Comparison of ENCODE assay signal across 2 cellular contexts in the genomic region with DNA sequence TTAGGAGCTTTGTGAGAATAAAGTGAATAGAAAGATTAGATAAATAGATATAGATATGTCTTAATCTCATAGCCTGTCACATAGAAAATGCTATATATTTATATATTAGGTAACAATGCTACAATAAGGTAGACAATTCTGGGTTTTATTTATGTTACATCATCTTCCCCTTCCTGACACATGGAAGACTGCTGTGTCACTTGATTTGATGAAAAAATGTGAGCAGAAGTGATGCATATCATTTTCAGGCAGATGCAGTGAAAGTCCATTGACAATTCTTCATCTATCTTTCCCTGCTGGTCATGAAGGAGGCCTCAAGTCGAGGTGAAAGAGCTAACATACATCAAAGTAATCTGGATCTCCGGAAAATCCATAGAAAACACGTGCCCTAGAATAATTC.
TF ChIP-seq lines count a peak whose summit lies in the region.

No MANE protein-coding gene starts in this region.

TF ChIP-seq in HepG2, 621 proteins besides CTCF, POLR2A, EP300 and RAD21:
- TF ChIP-seq ZFP36L2 (CRISPR knock-in tag; IDR thresholded peaks at IDR 0.05) = no peak
- TF ChIP-seq BHLHE40 (IDR thresholded peaks at IDR 0.05; ENCODE audit: low read length) = 0 out of 2 replicates have a peak, but pooled peaks have one; percentile 9

TF ChIP-seq in K562, 482 proteins besides CTCF, POLR2A, EP300 and RAD21 (continues in another document):
- no peak for TF ChIP-seq CEBPG (CRISPR knock-in tag; IDR thresholded peaks at IDR 0.05)
- TF ChIP-seq CEBPG (tag; conservative IDR thresholded peaks at IDR 0.05 in 1 of 2, IDR thresholded peaks at IDR 0.05 in 1 of 2) = peak; percentile 24 to 61; a peak in 2 of 4 replicates
- no peak for TF ChIP-seq U2AF2 (optimal IDR thresholded peaks at IDR 0.05; ENCODE audit: low read depth, low read length)
- peak; percentile 27; the same call in 1 of the 2 replicates for TF ChIP-seq CEBPB (tag; IDR thresholded peaks at IDR 0.05)
- TF ChIP-seq EP400 (IDR thresholded peaks at IDR 0.05) = peak; percentile 82
- peak; percentile 94 for TF ChIP-seq MYC (IDR thresholded peaks at IDR 0.05; ENCODE audit: low read depth, low read length)
- no peak for TF ChIP-seq MYC (CRISPR knock-in tag; IDR thresholded peaks at IDR 0.05; ENCODE audit: borderline replicate concordance, low read depth)
- peak; percentile 28; the same call in 1 of the 2 replicates for TF ChIP-seq ARID1B (IDR thresholded peaks at IDR 0.05)
- no peak for TF ChIP-seq SRSF3 (IDR thresholded peaks at IDR 0.05; ENCODE audit: insufficient read depth, low read length)
- TF ChIP-seq POLR2G (IDR thresholded peaks at IDR 0.05; ENCODE audit: low read depth, low read length) = no peak
- peak; percentile 61 for TF ChIP-seq C11orf30 (IDR thresholded peaks at IDR 0.05; ENCODE audit: low read depth)
- no peak for TF ChIP-seq SP2 (IDR thresholded peaks at IDR 0.05; ENCODE audit: extremely low read depth, low read depth, low read length, poor library complexity, severe bottlenecking)
- TF ChIP-seq CBFA2T3 (IDR thresholded peaks at IDR 0.05) = 0 out of 2 replicates have a peak, but pooled peaks have one; percentile 19
- TF ChIP-seq, protein P1, sequence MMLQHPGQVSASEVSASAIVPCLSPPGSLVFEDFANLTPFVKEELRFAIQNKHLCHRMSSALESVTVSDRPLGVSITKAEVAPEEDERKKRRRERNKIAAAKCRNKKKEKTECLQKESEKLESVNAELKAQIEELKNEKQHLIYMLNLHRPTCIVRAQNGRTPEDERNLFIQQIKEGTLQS (IDR thresholded peaks at IDR 0.05) = peak; percentile 82
- TF ChIP-seq, protein P1 (CRISPR knock-in tag; conservative IDR thresholded peaks at IDR 0.05) = no peak
- TF ChIP-seq, protein P2, sequence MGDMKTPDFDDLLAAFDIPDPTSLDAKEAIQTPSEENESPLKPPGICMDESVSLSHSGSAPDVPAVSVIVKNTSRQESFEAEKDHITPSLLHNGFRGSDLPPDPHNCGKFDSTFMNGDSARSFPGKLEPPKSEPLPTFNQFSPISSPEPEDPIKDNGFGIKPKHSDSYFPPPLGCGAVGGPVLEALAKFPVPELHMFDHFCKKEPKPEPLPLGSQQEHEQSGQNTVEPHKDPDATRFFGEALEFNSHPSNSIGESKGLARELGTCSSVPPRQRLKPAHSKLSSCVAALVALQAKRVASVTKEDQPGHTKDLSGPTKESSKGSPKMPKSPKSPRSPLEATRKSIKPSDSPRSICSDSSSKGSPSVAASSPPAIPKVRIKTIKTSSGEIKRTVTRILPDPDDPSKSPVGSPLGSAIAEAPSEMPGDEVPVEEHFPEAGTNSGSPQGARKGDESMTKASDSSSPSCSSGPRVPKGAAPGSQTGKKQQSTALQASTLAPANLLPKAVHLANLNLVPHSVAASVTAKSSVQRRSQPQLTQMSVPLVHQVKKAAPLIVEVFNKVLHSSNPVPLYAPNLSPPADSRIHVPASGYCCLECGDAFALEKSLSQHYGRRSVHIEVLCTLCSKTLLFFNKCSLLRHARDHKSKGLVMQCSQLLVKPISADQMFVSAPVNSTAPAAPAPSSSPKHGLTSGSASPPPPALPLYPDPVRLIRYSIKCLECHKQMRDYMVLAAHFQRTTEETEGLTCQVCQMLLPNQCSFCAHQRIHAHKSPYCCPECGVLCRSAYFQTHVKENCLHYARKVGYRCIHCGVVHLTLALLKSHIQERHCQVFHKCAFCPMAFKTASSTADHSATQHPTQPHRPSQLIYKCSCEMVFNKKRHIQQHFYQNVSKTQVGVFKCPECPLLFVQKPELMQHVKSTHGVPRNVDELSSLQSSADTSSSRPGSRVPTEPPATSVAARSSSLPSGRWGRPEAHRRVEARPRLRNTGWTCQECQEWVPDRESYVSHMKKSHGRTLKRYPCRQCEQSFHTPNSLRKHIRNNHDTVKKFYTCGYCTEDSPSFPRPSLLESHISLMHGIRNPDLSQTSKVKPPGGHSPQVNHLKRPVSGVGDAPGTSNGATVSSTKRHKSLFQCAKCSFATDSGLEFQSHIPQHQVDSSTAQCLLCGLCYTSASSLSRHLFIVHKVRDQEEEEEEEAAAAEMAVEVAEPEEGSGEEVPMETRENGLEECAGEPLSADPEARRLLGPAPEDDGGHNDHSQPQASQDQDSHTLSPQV (IDR thresholded peaks at IDR 0.05) = 0 out of 2 replicates have a peak, but pooled peaks have one; percentile 33
- TF ChIP-seq ZNF311 (CRISPR knock-in tag; IDR thresholded peaks at IDR 0.05) = no peak
- TF ChIP-seq, protein P3, sequence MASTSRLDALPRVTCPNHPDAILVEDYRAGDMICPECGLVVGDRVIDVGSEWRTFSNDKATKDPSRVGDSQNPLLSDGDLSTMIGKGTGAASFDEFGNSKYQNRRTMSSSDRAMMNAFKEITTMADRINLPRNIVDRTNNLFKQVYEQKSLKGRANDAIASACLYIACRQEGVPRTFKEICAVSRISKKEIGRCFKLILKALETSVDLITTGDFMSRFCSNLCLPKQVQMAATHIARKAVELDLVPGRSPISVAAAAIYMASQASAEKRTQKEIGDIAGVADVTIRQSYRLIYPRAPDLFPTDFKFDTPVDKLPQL (IDR thresholded peaks at IDR 0.05; ENCODE audit: extremely low read depth, insufficient read length) = no peak
- peak; percentile 45; the same call in 1 of the 2 replicates for TF ChIP-seq DPF2 (IDR thresholded peaks at IDR 0.05)
- TF ChIP-seq NFE2 (IDR thresholded peaks at IDR 0.05; ENCODE audit: low read depth) = peak; percentile 73
- TF ChIP-seq, protein P4, sequence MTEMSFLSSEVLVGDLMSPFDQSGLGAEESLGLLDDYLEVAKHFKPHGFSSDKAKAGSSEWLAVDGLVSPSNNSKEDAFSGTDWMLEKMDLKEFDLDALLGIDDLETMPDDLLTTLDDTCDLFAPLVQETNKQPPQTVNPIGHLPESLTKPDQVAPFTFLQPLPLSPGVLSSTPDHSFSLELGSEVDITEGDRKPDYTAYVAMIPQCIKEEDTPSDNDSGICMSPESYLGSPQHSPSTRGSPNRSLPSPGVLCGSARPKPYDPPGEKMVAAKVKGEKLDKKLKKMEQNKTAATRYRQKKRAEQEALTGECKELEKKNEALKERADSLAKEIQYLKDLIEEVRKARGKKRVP (CRISPR knock-in tag; IDR thresholded peaks at IDR 0.05) = 0 out of 2 replicates have a peak, but pooled peaks have one; percentile 53
- TF ChIP-seq TRIM24 (IDR thresholded peaks at IDR 0.05) = peak; percentile 12 to 56; a peak in 1 of 4 replicates
- TF ChIP-seq, protein P5, sequence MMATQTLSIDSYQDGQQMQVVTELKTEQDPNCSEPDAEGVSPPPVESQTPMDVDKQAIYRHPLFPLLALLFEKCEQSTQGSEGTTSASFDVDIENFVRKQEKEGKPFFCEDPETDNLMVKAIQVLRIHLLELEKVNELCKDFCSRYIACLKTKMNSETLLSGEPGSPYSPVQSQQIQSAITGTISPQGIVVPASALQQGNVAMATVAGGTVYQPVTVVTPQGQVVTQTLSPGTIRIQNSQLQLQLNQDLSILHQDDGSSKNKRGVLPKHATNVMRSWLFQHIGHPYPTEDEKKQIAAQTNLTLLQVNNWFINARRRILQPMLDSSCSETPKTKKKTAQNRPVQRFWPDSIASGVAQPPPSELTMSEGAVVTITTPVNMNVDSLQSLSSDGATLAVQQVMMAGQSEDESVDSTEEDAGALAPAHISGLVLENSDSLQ (IDR thresholded peaks at IDR 0.05) = no peak
- TF ChIP-seq ZKSCAN1 (IDR thresholded peaks at IDR 0.05; ENCODE audit: low read depth, low read length) = no peak
- peak; percentile 64 for TF ChIP-seq ZNF384 (IDR thresholded peaks at IDR 0.05; ENCODE audit: low read depth, low read length)
- TF ChIP-seq, protein P6, sequence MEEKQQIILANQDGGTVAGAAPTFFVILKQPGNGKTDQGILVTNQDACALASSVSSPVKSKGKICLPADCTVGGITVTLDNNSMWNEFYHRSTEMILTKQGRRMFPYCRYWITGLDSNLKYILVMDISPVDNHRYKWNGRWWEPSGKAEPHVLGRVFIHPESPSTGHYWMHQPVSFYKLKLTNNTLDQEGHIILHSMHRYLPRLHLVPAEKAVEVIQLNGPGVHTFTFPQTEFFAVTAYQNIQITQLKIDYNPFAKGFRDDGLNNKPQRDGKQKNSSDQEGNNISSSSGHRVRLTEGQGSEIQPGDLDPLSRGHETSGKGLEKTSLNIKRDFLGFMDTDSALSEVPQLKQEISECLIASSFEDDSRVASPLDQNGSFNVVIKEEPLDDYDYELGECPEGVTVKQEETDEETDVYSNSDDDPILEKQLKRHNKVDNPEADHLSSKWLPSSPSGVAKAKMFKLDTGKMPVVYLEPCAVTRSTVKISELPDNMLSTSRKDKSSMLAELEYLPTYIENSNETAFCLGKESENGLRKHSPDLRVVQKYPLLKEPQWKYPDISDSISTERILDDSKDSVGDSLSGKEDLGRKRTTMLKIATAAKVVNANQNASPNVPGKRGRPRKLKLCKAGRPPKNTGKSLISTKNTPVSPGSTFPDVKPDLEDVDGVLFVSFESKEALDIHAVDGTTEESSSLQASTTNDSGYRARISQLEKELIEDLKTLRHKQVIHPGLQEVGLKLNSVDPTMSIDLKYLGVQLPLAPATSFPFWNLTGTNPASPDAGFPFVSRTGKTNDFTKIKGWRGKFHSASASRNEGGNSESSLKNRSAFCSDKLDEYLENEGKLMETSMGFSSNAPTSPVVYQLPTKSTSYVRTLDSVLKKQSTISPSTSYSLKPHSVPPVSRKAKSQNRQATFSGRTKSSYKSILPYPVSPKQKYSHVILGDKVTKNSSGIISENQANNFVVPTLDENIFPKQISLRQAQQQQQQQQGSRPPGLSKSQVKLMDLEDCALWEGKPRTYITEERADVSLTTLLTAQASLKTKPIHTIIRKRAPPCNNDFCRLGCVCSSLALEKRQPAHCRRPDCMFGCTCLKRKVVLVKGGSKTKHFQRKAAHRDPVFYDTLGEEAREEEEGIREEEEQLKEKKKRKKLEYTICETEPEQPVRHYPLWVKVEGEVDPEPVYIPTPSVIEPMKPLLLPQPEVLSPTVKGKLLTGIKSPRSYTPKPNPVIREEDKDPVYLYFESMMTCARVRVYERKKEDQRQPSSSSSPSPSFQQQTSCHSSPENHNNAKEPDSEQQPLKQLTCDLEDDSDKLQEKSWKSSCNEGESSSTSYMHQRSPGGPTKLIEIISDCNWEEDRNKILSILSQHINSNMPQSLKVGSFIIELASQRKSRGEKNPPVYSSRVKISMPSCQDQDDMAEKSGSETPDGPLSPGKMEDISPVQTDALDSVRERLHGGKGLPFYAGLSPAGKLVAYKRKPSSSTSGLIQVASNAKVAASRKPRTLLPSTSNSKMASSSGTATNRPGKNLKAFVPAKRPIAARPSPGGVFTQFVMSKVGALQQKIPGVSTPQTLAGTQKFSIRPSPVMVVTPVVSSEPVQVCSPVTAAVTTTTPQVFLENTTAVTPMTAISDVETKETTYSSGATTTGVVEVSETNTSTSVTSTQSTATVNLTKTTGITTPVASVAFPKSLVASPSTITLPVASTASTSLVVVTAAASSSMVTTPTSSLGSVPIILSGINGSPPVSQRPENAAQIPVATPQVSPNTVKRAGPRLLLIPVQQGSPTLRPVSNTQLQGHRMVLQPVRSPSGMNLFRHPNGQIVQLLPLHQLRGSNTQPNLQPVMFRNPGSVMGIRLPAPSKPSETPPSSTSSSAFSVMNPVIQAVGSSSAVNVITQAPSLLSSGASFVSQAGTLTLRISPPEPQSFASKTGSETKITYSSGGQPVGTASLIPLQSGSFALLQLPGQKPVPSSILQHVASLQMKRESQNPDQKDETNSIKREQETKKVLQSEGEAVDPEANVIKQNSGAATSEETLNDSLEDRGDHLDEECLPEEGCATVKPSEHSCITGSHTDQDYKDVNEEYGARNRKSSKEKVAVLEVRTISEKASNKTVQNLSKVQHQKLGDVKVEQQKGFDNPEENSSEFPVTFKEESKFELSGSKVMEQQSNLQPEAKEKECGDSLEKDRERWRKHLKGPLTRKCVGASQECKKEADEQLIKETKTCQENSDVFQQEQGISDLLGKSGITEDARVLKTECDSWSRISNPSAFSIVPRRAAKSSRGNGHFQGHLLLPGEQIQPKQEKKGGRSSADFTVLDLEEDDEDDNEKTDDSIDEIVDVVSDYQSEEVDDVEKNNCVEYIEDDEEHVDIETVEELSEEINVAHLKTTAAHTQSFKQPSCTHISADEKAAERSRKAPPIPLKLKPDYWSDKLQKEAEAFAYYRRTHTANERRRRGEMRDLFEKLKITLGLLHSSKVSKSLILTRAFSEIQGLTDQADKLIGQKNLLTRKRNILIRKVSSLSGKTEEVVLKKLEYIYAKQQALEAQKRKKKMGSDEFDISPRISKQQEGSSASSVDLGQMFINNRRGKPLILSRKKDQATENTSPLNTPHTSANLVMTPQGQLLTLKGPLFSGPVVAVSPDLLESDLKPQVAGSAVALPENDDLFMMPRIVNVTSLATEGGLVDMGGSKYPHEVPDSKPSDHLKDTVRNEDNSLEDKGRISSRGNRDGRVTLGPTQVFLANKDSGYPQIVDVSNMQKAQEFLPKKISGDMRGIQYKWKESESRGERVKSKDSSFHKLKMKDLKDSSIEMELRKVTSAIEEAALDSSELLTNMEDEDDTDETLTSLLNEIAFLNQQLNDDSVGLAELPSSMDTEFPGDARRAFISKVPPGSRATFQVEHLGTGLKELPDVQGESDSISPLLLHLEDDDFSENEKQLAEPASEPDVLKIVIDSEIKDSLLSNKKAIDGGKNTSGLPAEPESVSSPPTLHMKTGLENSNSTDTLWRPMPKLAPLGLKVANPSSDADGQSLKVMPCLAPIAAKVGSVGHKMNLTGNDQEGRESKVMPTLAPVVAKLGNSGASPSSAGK (IDR thresholded peaks at IDR 0.05) = 0 out of 2 replicates have a peak, but pooled peaks have one; percentile 32
- TF ChIP-seq, protein P7, sequence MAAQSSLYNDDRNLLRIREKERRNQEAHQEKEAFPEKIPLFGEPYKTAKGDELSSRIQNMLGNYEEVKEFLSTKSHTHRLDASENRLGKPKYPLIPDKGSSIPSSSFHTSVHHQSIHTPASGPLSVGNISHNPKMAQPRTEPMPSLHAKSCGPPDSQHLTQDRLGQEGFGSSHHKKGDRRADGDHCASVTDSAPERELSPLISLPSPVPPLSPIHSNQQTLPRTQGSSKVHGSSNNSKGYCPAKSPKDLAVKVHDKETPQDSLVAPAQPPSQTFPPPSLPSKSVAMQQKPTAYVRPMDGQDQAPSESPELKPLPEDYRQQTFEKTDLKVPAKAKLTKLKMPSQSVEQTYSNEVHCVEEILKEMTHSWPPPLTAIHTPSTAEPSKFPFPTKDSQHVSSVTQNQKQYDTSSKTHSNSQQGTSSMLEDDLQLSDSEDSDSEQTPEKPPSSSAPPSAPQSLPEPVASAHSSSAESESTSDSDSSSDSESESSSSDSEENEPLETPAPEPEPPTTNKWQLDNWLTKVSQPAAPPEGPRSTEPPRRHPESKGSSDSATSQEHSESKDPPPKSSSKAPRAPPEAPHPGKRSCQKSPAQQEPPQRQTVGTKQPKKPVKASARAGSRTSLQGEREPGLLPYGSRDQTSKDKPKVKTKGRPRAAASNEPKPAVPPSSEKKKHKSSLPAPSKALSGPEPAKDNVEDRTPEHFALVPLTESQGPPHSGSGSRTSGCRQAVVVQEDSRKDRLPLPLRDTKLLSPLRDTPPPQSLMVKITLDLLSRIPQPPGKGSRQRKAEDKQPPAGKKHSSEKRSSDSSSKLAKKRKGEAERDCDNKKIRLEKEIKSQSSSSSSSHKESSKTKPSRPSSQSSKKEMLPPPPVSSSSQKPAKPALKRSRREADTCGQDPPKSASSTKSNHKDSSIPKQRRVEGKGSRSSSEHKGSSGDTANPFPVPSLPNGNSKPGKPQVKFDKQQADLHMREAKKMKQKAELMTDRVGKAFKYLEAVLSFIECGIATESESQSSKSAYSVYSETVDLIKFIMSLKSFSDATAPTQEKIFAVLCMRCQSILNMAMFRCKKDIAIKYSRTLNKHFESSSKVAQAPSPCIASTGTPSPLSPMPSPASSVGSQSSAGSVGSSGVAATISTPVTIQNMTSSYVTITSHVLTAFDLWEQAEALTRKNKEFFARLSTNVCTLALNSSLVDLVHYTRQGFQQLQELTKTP (IDR thresholded peaks at IDR 0.05; ENCODE audit: low read depth in 1 of 2, partially characterized antibody in 2 of 2) = no peak
- TF ChIP-seq L3MBTL2 (IDR thresholded peaks at IDR 0.05) = peak; percentile 55
- TF ChIP-seq PHF21A (IDR thresholded peaks at IDR 0.05; ENCODE audit: borderline replicate concordance, low read depth) = no peak
- TF ChIP-seq BRCA1 (IDR thresholded peaks at IDR 0.05) = no peak
- no peak for TF ChIP-seq BRCA1 (CRISPR knock-in tag; IDR thresholded peaks at IDR 0.05)
